ENCODE assay signal across 19 cellular contexts in genomic region chr11:112525844-112526590, GRCh38.
DNase-seq lines count a peak whose midpoint lies in the region; ATAC-seq and TF ChIP-seq lines count a peak whose summit lies in the region.
"Had no signal": no experiment of that assay in that cellular context is flagged by ENCODE, and none has a peak within 500 bp of the region (broad histone marks: within the 10 kb centered on the region; RNA-seq: fewer than 3 reads in every experiment).

No MANE protein-coding gene starts in this region.

- no peaks in the 10 kb centered on the region for H3K9me3 Mint-ChIP-seq in activated CD8-positive, alpha-beta T cell treated with anti-CD3 and anti-CD28 coated beads for 36 hours
- H3K9me3 Mint-ChIP-seq in activated CD8-positive, alpha-beta T cell treated with anti-CD3 and anti-CD28 coated beads, Interleukin-2, amount 10 ng/mL, durations not matched to agents 7 days and 5 days (ENCODE audit: insufficient read depth), result no peaks in the 10 kb centered on the region
- H3K9me3 Mint-ChIP-seq in brain, result peaks cover 0 to 6% (median 2%) of the 10 kb centered on the region in 5 experiments
- H3K9me3 Mint-ChIP-seq in osteocyte (ENCODE audit: unreplicated experiment), result no peaks in the 10 kb centered on the region
- H3K9me3 Mint-ChIP-seq: activated CD4-positive, alpha-beta T cell treated with anti-CD3 and anti-CD28 coated beads, Interleukin-2, amount 10 ng/mL, durations not matched to agents 24 days and 14 days; T-helper 1 cell treated with Interleukin-12 subunit alpha and Interleukin-12 subunit beta and Interleukin-4 antibody, amounts not matched to agents 30 μg/mL and 1 μg/mL, for 36 hours had no signal

- intact Hi-C loops in activated CD8-positive, alpha-beta T cell treated with anti-CD3 and anti-CD28 coated beads for 36 hours (cut with micrococcal nuclease), result no loop called here

- H3K27ac Mint-ChIP-seq in activated CD8-positive, alpha-beta T cell treated with anti-CD3 and anti-CD28 coated beads for 36 hours, result no peak overlapping the region
- H3K27ac Mint-ChIP-seq in activated CD8-positive, alpha-beta T cell treated with anti-CD3 and anti-CD28 coated beads, Interleukin-2, amount 10 ng/mL, durations not matched to agents 7 days and 5 days, result no peak overlapping the region
- H3K27ac Mint-ChIP-seq in brain, result peak overlapping the region in 3 of 5 experiments; percentile 11 to 45 (median 39)
- peak overlapping the region; percentile 72 for H3K27ac Mint-ChIP-seq in osteocyte (ENCODE audit: unreplicated experiment)
- H3K27ac Mint-ChIP-seq: activated CD4-positive, alpha-beta T cell treated with anti-CD3 and anti-CD28 coated beads, Interleukin-2, amount 10 ng/mL, durations not matched to agents 24 days and 14 days; T-helper 1 cell treated with Interleukin-12 subunit alpha and Interleukin-12 subunit beta and Interleukin-4 antibody, amounts not matched to agents 30 μg/mL and 1 μg/mL, for 36 hours had no signal

- peaks cover 2% of the 10 kb centered on the region for H3K27me3 Mint-ChIP-seq in activated CD8-positive, alpha-beta T cell treated with anti-CD3 and anti-CD28 coated beads for 36 hours
- H3K27me3 Mint-ChIP-seq in activated CD8-positive, alpha-beta T cell treated with anti-CD3 and anti-CD28 coated beads, Interleukin-2, amount 10 ng/mL, durations not matched to agents 7 days and 5 days (ENCODE audit: low read depth), result peaks cover 5% of the 10 kb centered on the region
- H3K27me3 Mint-ChIP-seq in brain (peaks cover 3% of the 10 kb centered on the region), osteocyte (ENCODE audit: unreplicated experiment) (no peaks in the 10 kb centered on the region)

- no peak for TF ChIP-seq CTCF in activated CD8-positive, alpha-beta T cell treated with anti-CD3 and anti-CD28 coated beads for 36 hours (IDR thresholded peaks at IDR 0.05)
- TF ChIP-seq CTCF in brain (conservative IDR thresholded peaks at IDR 0.05) (no peak), osteocyte (IDR thresholded peaks at IDR 0.05) (no peak)

- H3K36me3 Mint-ChIP-seq in activated CD8-positive, alpha-beta T cell treated with anti-CD3 and anti-CD28 coated beads for 36 hours (ENCODE audit: low read depth), result no peaks in the 10 kb centered on the region
- no peaks in the 10 kb centered on the region for H3K36me3 Mint-ChIP-seq in activated CD8-positive, alpha-beta T cell treated with anti-CD3 and anti-CD28 coated beads, Interleukin-2, amount 10 ng/mL, durations not matched to agents 7 days and 5 days (ENCODE audit: low read depth)
- H3K36me3 Mint-ChIP-seq in brain (no peaks in the 10 kb centered on the region), osteocyte (ENCODE audit: unreplicated experiment) (no peaks in the 10 kb centered on the region)
- H3K36me3 Mint-ChIP-seq: neural progenitor cell had no signal

- peak; percentile 68 for ATAC-seq in activated CD8-positive, alpha-beta T cell treated with anti-CD3 and anti-CD28 coated beads for 36 hours
- no peak for ATAC-seq in activated CD8-positive, alpha-beta T cell treated with anti-CD3 and anti-CD28 coated beads, Interleukin-2, amount 10 ng/mL, durations not matched to agents 7 days and 5 days
- ATAC-seq in HG02973 (IDR thresholded peaks at IDR 0.05; ENCODE audit: unreplicated experiment), result peak; percentile 51

- POLR2A ChIA-PET in activated CD8-positive, alpha-beta T cell treated with anti-CD3 and anti-CD28 coated beads for 36 hours (lab: Charles Lee), result no interaction called here
- POLR2A ChIA-PET in activated CD8-positive, alpha-beta T cell treated with anti-CD3 and anti-CD28 coated beads, Interleukin-2, amount 10 ng/mL, durations not matched to agents 7 days and 5 days (lab: Charles Lee), result no interaction called here

- DNase-seq in activated CD8-positive, alpha-beta T cell treated with anti-CD3 and anti-CD28 coated beads for 36 hours, result peak; percentile 9
- DNase-seq in activated CD8-positive, alpha-beta T cell treated with anti-CD3 and anti-CD28 coated beads, Interleukin-2, amount 10 ng/mL, durations not matched to agents 7 days and 5 days, result no peak
- DNase-seq in osteocyte (ENCODE audit: extremely low spot score, unreplicated experiment), result no peak
- no peak for DNase-seq in activated CD4-positive, alpha-beta T cell treated with anti-CD3 and anti-CD28 coated beads, Interleukin-2, amount 50 U/mL, for 1 hour
- DNase-seq in medulla oblongata (ENCODE audit: extremely low spot score), result no peak
- no peak for DNase-seq in inferior parietal cortex (ENCODE audit: extremely low spot score)
- DNase-seq: activated CD4-positive, alpha-beta T cell treated with anti-CD3 and anti-CD28 coated beads, Interleukin-2, amount 10 ng/mL, durations not matched to agents 24 days and 14 days; activated effector memory CD4-positive, alpha-beta T cell treated with Interleukin-2 at 50 U/mL for 16 hours; brain microvascular endothelial cell; cortex of kidney; Kasumi-1; NCI-H1105 treated with DMSO at 0.1 percent for 48 hours; NCI-H2081 treated with DMSO at 0.1 percent for 48 hours; NCI-H446; stimulated activated naive CD4-positive, alpha-beta T cell treated with Interleukin-2 at 50 U/mL for 16 hours had no signal

- CTCF ChIA-PET in activated CD8-positive, alpha-beta T cell treated with anti-CD3 and anti-CD28 coated beads for 36 hours (lab: Charles Lee), result interaction anchor here (0.6 to 1.2 kb wide), 2 partner anchors 9 to 383 kb away, joined by 3 to 4 read pairs; no protein-coding TSS in a partner anchor
- CTCF ChIA-PET in activated CD8-positive, alpha-beta T cell treated with anti-CD3 and anti-CD28 coated beads, Interleukin-2, amount 10 ng/mL, durations not matched to agents 7 days and 5 days (lab: Charles Lee), result no interaction called here

- H3K4me1 Mint-ChIP-seq in activated CD8-positive, alpha-beta T cell treated with anti-CD3 and anti-CD28 coated beads for 36 hours (ENCODE audit: low read depth), result peaks cover 3% of the 10 kb centered on the region
- H3K4me1 Mint-ChIP-seq in activated CD8-positive, alpha-beta T cell treated with anti-CD3 and anti-CD28 coated beads, Interleukin-2, amount 10 ng/mL, durations not matched to agents 7 days and 5 days (ENCODE audit: low read depth), result peaks cover 9% of the 10 kb centered on the region
- H3K4me1 Mint-ChIP-seq in brain, result peaks cover 46% of the 10 kb centered on the region
- peaks cover 47% of the 10 kb centered on the region for H3K4me1 Mint-ChIP-seq in osteocyte (ENCODE audit: unreplicated experiment)
- H3K4me1 Mint-ChIP-seq: activated CD4-positive, alpha-beta T cell treated with anti-CD3 and anti-CD28 coated beads, Interleukin-2, amount 10 ng/mL, durations not matched to agents 24 days and 14 days had no signal

- H3K4me3 Mint-ChIP-seq in activated CD8-positive, alpha-beta T cell treated with anti-CD3 and anti-CD28 coated beads for 36 hours, result no peak overlapping the region
- no peak overlapping the region for H3K4me3 Mint-ChIP-seq in activated CD8-positive, alpha-beta T cell treated with anti-CD3 and anti-CD28 coated beads, Interleukin-2, amount 10 ng/mL, durations not matched to agents 7 days and 5 days
- H3K4me3 Mint-ChIP-seq in brain (no peak overlapping the region), osteocyte (ENCODE audit: unreplicated experiment) (no peak overlapping the region)
- H3K4me3 Mint-ChIP-seq: activated CD4-positive, alpha-beta T cell treated with anti-CD3 and anti-CD28 coated beads, Interleukin-2, amount 10 ng/mL, durations not matched to agents 24 days and 14 days; neural progenitor cell; T-helper 1 cell treated with Interleukin-12 subunit alpha and Interleukin-12 subunit beta and Interleukin-4 antibody, amounts not matched to agents 30 μg/mL and 1 μg/mL, for 36 hours had no signal

Comparison
In these comparisons a context has a peak if more than half of its experiments do, and no peak if none do; other contexts are left out.
1. H3K27ac Mint-ChIP-seq: peak in brain (3 of 5) and osteocyte (single experiment); none in activated CD8-positive, alpha-beta T cell treated with anti-CD3 and anti-CD28 coated beads for 36 hours (single experiment) and activated CD8-positive, alpha-beta T cell treated with anti-CD3 and anti-CD28 coated beads, Interleukin-2, amount 10 ng/mL, durations not matched to agents 7 days and 5 days (single experiment).